Comparison of ENCODE assay signal across 11 cellular contexts in the genomic region with DNA sequence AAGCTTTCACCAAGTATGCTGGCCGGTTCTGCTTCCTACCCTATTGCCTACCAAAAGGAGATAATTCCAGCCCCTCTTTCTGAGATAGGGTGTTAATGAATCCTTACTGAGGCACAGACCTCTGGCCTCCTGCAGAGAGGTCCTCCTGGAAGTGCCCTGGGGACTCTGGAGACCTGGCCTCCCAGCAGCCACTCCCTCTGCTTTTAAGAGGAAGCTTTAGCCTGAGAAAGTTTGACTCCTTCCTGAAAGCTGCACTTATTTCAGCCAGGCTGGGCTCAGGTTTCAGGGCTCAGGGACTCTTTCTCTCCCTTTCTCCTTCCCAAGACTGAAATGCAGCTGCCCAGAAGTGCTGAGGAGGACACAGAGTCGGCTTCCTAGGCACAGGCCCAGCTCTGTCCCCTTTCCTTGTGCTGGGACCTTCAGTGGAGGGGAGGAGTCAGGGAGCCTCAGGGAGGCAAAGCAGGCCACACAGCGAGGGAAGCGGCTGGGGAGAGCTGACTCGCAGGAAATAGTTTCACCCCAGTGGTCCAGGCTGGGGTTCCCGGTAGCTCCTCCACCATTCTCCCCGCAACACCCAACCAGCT.
DNase-seq lines count a peak whose midpoint lies in the region; ATAC-seq and TF ChIP-seq lines count a peak whose summit lies in the region.
"Had no signal": no experiment of that assay in that cellular context is flagged by ENCODE, and none has a peak within 500 bp of the region (broad histone marks: within the 10 kb centered on the region; RNA-seq: fewer than 3 reads in every experiment).

No MANE protein-coding gene starts in this region.

- no peaks in the 10 kb centered on the region for H3K36me3 ChIP-seq in neural progenitor cell
- H3K36me3 ChIP-seq: spleen had no signal

- no peaks in the 10 kb centered on the region for H3K27me3 ChIP-seq in neural progenitor cell

- H3K9ac ChIP-seq in neural progenitor cell = no peak overlapping the region

- no peak overlapping the region for H3K4me3 Mint-ChIP-seq in neural progenitor cell

- peaks cover 67% of the 10 kb centered on the region for H3K4me1 Mint-ChIP-seq in neural progenitor cell

- H3K27ac Mint-ChIP-seq in neural progenitor cell = peak overlapping the region; percentile 65

- H3K9me3 ChIP-seq in neural progenitor cell (ENCODE audit: low read depth) = no peaks in the 10 kb centered on the region
- H3K9me3 ChIP-seq: spleen had no signal

- no peak for ATAC-seq in GM18909 (IDR thresholded peaks at IDR 0.05; ENCODE audit: poor library complexity, unreplicated experiment)

- peaks cover 44% of the 10 kb centered on the region for H3F3A ChIP-seq in neural progenitor cell (ENCODE audit: low read depth)

- H3K9me3 Mint-ChIP-seq in neural progenitor cell = no peaks in the 10 kb centered on the region

- H3K36me3 Mint-ChIP-seq in neural progenitor cell = no peaks in the 10 kb centered on the region

- H3K27ac ChIP-seq in neural progenitor cell = peak overlapping the region; percentile 83
- H3K27ac ChIP-seq: epithelial cell of prostate had no signal

- peak overlapping the region; percentile 71 for H2AFZ ChIP-seq in neural progenitor cell (replicated peaks)

- H3K4me3 ChIP-seq in neural progenitor cell = no peak overlapping the region
- H3K4me3 ChIP-seq: spleen had no signal

- no peaks in the 10 kb centered on the region for H3K79me2 ChIP-seq in neural progenitor cell (ENCODE audit: low read depth)

- DNase-seq in EH (ENCODE audit: low read depth) (peak; percentile 82), OCI-M1 (lab: John Stamatoyannopoulos, UW) (peak; percentile 27), fibroblast of gingiva (ENCODE audit: low read depth) (peak; percentile 49), neural progenitor cell (ENCODE audit: low spot score) (peak; percentile 68), NCI-H1092 treated with DMSO at 0.1 percent for 48 hours (lab: John Stamatoyannopoulos, UW) (no peak), cerebellum (ENCODE audit: low spot score) (no peak)
- no peak for DNase-seq in activated CD8-positive, alpha-beta memory T cell treated with anti-CD3 and anti-CD28 coated beads for 24 hours
- DNase-seq: NCI-H2171, spleen had no signal

- H4K20me1 ChIP-seq in neural progenitor cell (ENCODE audit: low read depth) = no peaks in the 10 kb centered on the region

- no peak for TF ChIP-seq CTCF in neural progenitor cell (IDR thresholded peaks at IDR 0.05)

- peaks cover 7% of the 10 kb centered on the region for H3K27me3 Mint-ChIP-seq in neural progenitor cell (ENCODE audit: insufficient read depth, low read depth)

- peak overlapping the region; percentile 60 for H3K4me2 ChIP-seq in neural progenitor cell

- H3K4me1 ChIP-seq in neural progenitor cell = peaks cover 28% of the 10 kb centered on the region

Comparison
In these comparisons a context has a peak if more than half of its experiments do, and no peak if none do; other contexts are left out.
1. DNase-seq: peak in EH (single experiment), OCI-M1 (single experiment), fibroblast of gingiva (single experiment) and neural progenitor cell (single experiment); none in NCI-H1092 treated with DMSO at 0.1 percent for 48 hours (single experiment), cerebellum (single experiment) and activated CD8-positive, alpha-beta memory T cell treated with anti-CD3 and anti-CD28 coated beads for 24 hours (single experiment).